ENCODE assay signal across 25 cellular contexts in the genomic region with DNA sequence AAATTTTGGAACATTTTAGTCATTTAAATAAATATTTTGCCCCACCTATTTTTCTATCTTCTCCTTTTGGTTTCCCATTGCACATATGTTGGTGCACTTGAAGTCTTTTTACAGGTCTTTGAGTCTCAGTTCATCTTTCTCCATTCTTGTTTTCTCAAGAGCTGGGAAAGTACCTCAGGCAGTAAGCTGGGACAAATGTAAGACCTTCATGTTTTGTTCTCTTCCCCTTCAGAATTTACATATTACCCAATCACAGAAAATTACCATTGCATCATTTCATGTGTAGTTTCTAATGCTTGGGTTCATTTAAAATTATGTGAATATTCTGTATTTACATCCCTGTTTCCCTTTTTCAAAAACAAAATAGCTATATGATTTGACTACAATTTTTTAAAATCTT.
DNase-seq lines count a peak whose midpoint lies in the region; ATAC-seq and TF ChIP-seq lines count a peak whose summit lies in the region.
"Had no signal": no experiment of that assay in that cellular context is flagged by ENCODE, and none has a peak within 500 bp of the region (broad histone marks: within the 10 kb centered on the region; RNA-seq: fewer than 3 reads in every experiment).

No MANE protein-coding gene starts in this region.

- no peak overlapping the region for H3K4me3 ChIP-seq in tibial nerve
- H3K4me3 ChIP-seq: lung, sigmoid colon, testis had no signal

- peaks cover 38% of the 10 kb centered on the region for H3K36me3 Mint-ChIP-seq in WTC11
- H3K36me3 Mint-ChIP-seq: activated CD8-positive, alpha-beta memory T cell treated with anti-CD3 and anti-CD28 coated beads, Interleukin-2, amount 10 ng/mL, durations not matched to agents 7 days and 5 days; activated naive CD8-positive, alpha-beta T cell treated with anti-CD3 and anti-CD28 coated beads, Interleukin-2, amount 10 ng/mL, durations not matched to agents 7 days and 5 days; brain; CD4-positive, alpha-beta memory T cell; stimulated activated memory B cell treated with anti-CD40 and anti-IgM and Interleukin-4, amounts not matched to agents 10 μg/mL and 1 μg/mL and 100 μg/mL, for 72 hours had no signal

- H3K4me3 Mint-ChIP-seq in WTC11, result no peak overlapping the region
- H3K4me3 Mint-ChIP-seq: activated CD8-positive, alpha-beta memory T cell treated with anti-CD3 and anti-CD28 coated beads, Interleukin-2, amount 10 ng/mL, durations not matched to agents 7 days and 5 days; activated naive CD8-positive, alpha-beta T cell treated with anti-CD3 and anti-CD28 coated beads, Interleukin-2, amount 10 ng/mL, durations not matched to agents 7 days and 5 days; brain; CD4-positive, alpha-beta memory T cell; stimulated activated memory B cell treated with anti-CD40 and anti-IgM and Interleukin-4, amounts not matched to agents 10 μg/mL and 1 μg/mL and 100 μg/mL, for 72 hours had no signal

- CTCF ChIA-PET in WTC11 (lab: Charles Lee), result no interaction called here

- TF ChIP-seq POLR2A in GM18505 (IDR thresholded peaks at IDR 0.05; ENCODE audit: borderline replicate concordance, extremely low read depth, insufficient read depth, insufficient read length) (no peak), tibial nerve (IDR thresholded peaks at IDR 0.05) (no peak)

- no peaks in the 10 kb centered on the region for H3K4me1 ChIP-seq in tibial nerve
- H3K4me1 ChIP-seq: sigmoid colon, testis had no signal

- ATAC-seq in GM18505 (IDR thresholded peaks at IDR 0.05; ENCODE audit: unreplicated experiment) (peak; percentile 48), GM19351 (IDR thresholded peaks at IDR 0.05; ENCODE audit: unreplicated experiment) (peak; percentile 51), HG02798 (IDR thresholded peaks at IDR 0.05; ENCODE audit: poor library complexity, unreplicated experiment) (peak; percentile 55), WTC11 (no peak)
- ATAC-seq: activated CD8-positive, alpha-beta memory T cell treated with anti-CD3 and anti-CD28 coated beads, Interleukin-2, amount 10 ng/mL, durations not matched to agents 7 days and 5 days; Right ventricle myocardium inferior; stimulated activated memory B cell treated with anti-CD40 and anti-IgM and Interleukin-4, amounts not matched to agents 10 μg/mL and 1 μg/mL and 100 μg/mL, for 72 hours had no signal

- DNase-seq in WTC11 (ENCODE audit: low spot score) (no peak), NCI-H1105 treated with DMSO at 0.1 percent for 48 hours (lab: John Stamatoyannopoulos, UW) (no peak), tibial nerve (ENCODE audit: low spot score in 2 of 2) (no peak), putamen (ENCODE audit: low spot score) (no peak)
- DNase-seq: activated CD4-positive, alpha-beta T cell treated with anti-CD3 and anti-CD28 coated beads for 4 hours; activated CD8-positive, alpha-beta memory T cell treated with anti-CD3 and anti-CD28 coated beads, Interleukin-2, amount 10 ng/mL, durations not matched to agents 7 days and 5 days; activated naive CD8-positive, alpha-beta T cell treated with anti-CD3 and anti-CD28 coated beads, Interleukin-2, amount 10 ng/mL, durations not matched to agents 7 days and 5 days; CD4-positive, alpha-beta memory T cell; cortex of kidney; DMS53; foreskin fibroblast; hippocampal formation; islet precursor cell; KBM-7; NCI-H524 treated with DMSO at 0.1 percent for 48 hours; sigmoid colon; testis had no signal

- TF ChIP-seq EP300 in tibial nerve (IDR thresholded peaks at IDR 0.05), result no peak

- 0 out of 2 replicates have a peak overlapping the region, but pooled peaks have one; percentile 75 for H3K27ac Mint-ChIP-seq in WTC11
- H3K27ac Mint-ChIP-seq: activated CD8-positive, alpha-beta memory T cell treated with anti-CD3 and anti-CD28 coated beads, Interleukin-2, amount 10 ng/mL, durations not matched to agents 7 days and 5 days; activated naive CD8-positive, alpha-beta T cell treated with anti-CD3 and anti-CD28 coated beads, Interleukin-2, amount 10 ng/mL, durations not matched to agents 7 days and 5 days; brain; CD4-positive, alpha-beta memory T cell; stimulated activated memory B cell treated with anti-CD40 and anti-IgM and Interleukin-4, amounts not matched to agents 10 μg/mL and 1 μg/mL and 100 μg/mL, for 72 hours had no signal

- no peaks in the 10 kb centered on the region for H3K27me3 Mint-ChIP-seq in WTC11 (ENCODE audit: low read depth)
- H3K27me3 Mint-ChIP-seq: activated CD8-positive, alpha-beta memory T cell treated with anti-CD3 and anti-CD28 coated beads, Interleukin-2, amount 10 ng/mL, durations not matched to agents 7 days and 5 days; activated naive CD8-positive, alpha-beta T cell treated with anti-CD3 and anti-CD28 coated beads, Interleukin-2, amount 10 ng/mL, durations not matched to agents 7 days and 5 days; CD4-positive, alpha-beta memory T cell; stimulated activated memory B cell treated with anti-CD40 and anti-IgM and Interleukin-4, amounts not matched to agents 10 μg/mL and 1 μg/mL and 100 μg/mL, for 72 hours had no signal

- no peaks in the 10 kb centered on the region for H3K27me3 ChIP-seq in tibial nerve
- H3K27me3 ChIP-seq: sigmoid colon, testis had no signal

- no peak overlapping the region for H3K27ac ChIP-seq in tibial nerve
- H3K27ac ChIP-seq: epithelial cell of prostate, sigmoid colon, testis had no signal

- POLR2A ChIA-PET in WTC11 (lab: Charles Lee), result no interaction called here

- no peaks in the 10 kb centered on the region for H3K36me3 ChIP-seq in tibial nerve
- H3K36me3 ChIP-seq: sigmoid colon had no signal

- peaks cover 9% of the 10 kb centered on the region for H3K4me1 Mint-ChIP-seq in WTC11
- H3K4me1 Mint-ChIP-seq: activated CD8-positive, alpha-beta memory T cell treated with anti-CD3 and anti-CD28 coated beads, Interleukin-2, amount 10 ng/mL, durations not matched to agents 7 days and 5 days; activated naive CD8-positive, alpha-beta T cell treated with anti-CD3 and anti-CD28 coated beads, Interleukin-2, amount 10 ng/mL, durations not matched to agents 7 days and 5 days; brain; CD4-positive, alpha-beta memory T cell; stimulated activated memory B cell treated with anti-CD40 and anti-IgM and Interleukin-4, amounts not matched to agents 10 μg/mL and 1 μg/mL and 100 μg/mL, for 72 hours had no signal

- TF ChIP-seq CTCF in WTC11 (IDR thresholded peaks at IDR 0.05) (no peak), tibial nerve (IDR thresholded peaks at IDR 0.05) (no peak)

- H3K9me3 ChIP-seq in tibial nerve, result no peaks in the 10 kb centered on the region
- H3K9me3 ChIP-seq: sigmoid colon, testis had no signal

- peaks cover 13% of the 10 kb centered on the region for H3K9me3 Mint-ChIP-seq in WTC11
- H3K9me3 Mint-ChIP-seq: stimulated activated memory B cell treated with anti-CD40 and anti-IgM and Interleukin-4, amounts not matched to agents 10 μg/mL and 1 μg/mL and 100 μg/mL, for 72 hours had no signal

TF ChIP-seq in WTC11, 78 proteins besides CTCF, POLR2A, EP300 and RAD21 (continues in another document):
- TF ChIP-seq JAZF1 (CRISPR knock-in tag; IDR thresholded peaks at IDR 0.05) (no peak), PRRX2 (CRISPR knock-in tag; IDR thresholded peaks at IDR 0.05) (no peak), TCF7 (CRISPR knock-in tag; IDR thresholded peaks at IDR 0.05; ENCODE audit: low read depth) (no peak)
- TF ChIP-seq, protein P1, sequence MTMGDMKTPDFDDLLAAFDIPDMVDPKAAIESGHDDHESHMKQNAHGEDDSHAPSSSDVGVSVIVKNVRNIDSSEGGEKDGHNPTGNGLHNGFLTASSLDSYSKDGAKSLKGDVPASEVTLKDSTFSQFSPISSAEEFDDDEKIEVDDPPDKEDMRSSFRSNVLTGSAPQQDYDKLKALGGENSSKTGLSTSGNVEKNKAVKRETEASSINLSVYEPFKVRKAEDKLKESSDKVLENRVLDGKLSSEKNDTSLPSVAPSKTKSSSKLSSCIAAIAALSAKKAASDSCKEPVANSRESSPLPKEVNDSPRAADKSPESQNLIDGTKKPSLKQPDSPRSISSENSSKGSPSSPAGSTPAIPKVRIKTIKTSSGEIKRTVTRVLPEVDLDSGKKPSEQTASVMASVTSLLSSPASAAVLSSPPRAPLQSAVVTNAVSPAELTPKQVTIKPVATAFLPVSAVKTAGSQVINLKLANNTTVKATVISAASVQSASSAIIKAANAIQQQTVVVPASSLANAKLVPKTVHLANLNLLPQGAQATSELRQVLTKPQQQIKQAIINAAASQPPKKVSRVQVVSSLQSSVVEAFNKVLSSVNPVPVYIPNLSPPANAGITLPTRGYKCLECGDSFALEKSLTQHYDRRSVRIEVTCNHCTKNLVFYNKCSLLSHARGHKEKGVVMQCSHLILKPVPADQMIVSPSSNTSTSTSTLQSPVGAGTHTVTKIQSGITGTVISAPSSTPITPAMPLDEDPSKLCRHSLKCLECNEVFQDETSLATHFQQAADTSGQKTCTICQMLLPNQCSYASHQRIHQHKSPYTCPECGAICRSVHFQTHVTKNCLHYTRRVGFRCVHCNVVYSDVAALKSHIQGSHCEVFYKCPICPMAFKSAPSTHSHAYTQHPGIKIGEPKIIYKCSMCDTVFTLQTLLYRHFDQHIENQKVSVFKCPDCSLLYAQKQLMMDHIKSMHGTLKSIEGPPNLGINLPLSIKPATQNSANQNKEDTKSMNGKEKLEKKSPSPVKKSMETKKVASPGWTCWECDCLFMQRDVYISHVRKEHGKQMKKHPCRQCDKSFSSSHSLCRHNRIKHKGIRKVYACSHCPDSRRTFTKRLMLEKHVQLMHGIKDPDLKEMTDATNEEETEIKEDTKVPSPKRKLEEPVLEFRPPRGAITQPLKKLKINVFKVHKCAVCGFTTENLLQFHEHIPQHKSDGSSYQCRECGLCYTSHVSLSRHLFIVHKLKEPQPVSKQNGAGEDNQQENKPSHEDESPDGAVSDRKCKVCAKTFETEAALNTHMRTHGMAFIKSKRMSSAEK (CRISPR knock-in tag; IDR thresholded peaks at IDR 0.05; ENCODE audit: borderline replicate concordance), result no peak
- TF ChIP-seq, protein P2, sequence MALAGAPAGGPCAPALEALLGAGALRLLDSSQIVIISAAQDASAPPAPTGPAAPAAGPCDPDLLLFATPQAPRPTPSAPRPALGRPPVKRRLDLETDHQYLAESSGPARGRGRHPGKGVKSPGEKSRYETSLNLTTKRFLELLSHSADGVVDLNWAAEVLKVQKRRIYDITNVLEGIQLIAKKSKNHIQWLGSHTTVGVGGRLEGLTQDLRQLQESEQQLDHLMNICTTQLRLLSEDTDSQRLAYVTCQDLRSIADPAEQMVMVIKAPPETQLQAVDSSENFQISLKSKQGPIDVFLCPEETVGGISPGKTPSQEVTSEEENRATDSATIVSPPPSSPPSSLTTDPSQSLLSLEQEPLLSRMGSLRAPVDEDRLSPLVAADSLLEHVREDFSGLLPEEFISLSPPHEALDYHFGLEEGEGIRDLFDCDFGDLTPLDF (CRISPR knock-in tag; IDR thresholded peaks at IDR 0.05), result no peak
